2 cellular contexts compared by ENCODE assay signal in genomic region chr3:34000301-34000700, GRCh38.
TF ChIP-seq lines count a peak whose summit lies in the region.

No MANE protein-coding gene starts in this region.

TF ChIP-seq in IMR-90, 13 proteins besides CTCF, POLR2A, EP300 and RAD21:
- TF ChIP-seq ELK1 (IDR thresholded peaks at IDR 0.05; ENCODE audit: borderline replicate concordance, low read depth, low read length) (no peak), FOS (IDR thresholded peaks at IDR 0.05; ENCODE audit: low read depth, low read length) (no peak), SMC3 (IDR thresholded peaks at IDR 0.05; ENCODE audit: low read depth, low read length) (no peak), USF2 (IDR thresholded peaks at IDR 0.05; ENCODE audit: low read depth, low read length) (no peak), CHD1 (IDR thresholded peaks at IDR 0.05; ENCODE audit: low read depth, low read length) (no peak), NFE2L2 (IDR thresholded peaks at IDR 0.05; ENCODE audit: low read depth, low read length) (no peak), MAFK (IDR thresholded peaks at IDR 0.05; ENCODE audit: low read depth, low read length) (no peak)

TF ChIP-seq in H1, 55 proteins besides CTCF, POLR2A, EP300 and RAD21:
- no peak for TF ChIP-seq CHD2 (IDR thresholded peaks at IDR 0.05; ENCODE audit: low read length)
- TF ChIP-seq GTF2F1 (IDR thresholded peaks at IDR 0.05; ENCODE audit: borderline replicate concordance, low read depth, low read length) = no peak
- TF ChIP-seq USF2 (IDR thresholded peaks at IDR 0.05; ENCODE audit: low read length) = no peak
- TF ChIP-seq MAFK (IDR thresholded peaks at IDR 0.05; ENCODE audit: low read depth, low read length) = no peak
- no peak for TF ChIP-seq EZH2 (IDR thresholded peaks at IDR 0.05; ENCODE audit: low read depth, low read length, severe bottlenecking)
- TF ChIP-seq CHD7 (IDR thresholded peaks at IDR 0.05; ENCODE audit: insufficient replicate concordance, low read length) = no peak
- TF ChIP-seq HDAC2 (IDR thresholded peaks at IDR 0.05; ENCODE audit: borderline replicate concordance in 1 of 2, low read depth in 2 of 2, low read length in 2 of 2) = no peak
- TF ChIP-seq ASH2L (IDR thresholded peaks at IDR 0.05; ENCODE audit: low read length) = no peak
- no peak for TF ChIP-seq YY1 (IDR thresholded peaks at IDR 0.05; ENCODE audit: low read depth, low read length)
- TF ChIP-seq TAF1 (IDR thresholded peaks at IDR 0.05; ENCODE audit: low read depth, low read length) = no peak
- TF ChIP-seq TEAD4 (IDR thresholded peaks at IDR 0.05; ENCODE audit: low read depth, low read length) = no peak
